3 cellular contexts compared by ENCODE assay signal in genomic region chr2:174122185-174122584, GRCh38.
TF ChIP-seq lines count a peak whose summit lies in the region.

No MANE protein-coding gene starts in this region.

TF ChIP-seq in SK-N-SH treated with all-trans-retinoic acid at 6 μM for 48 hours, 23 proteins besides CTCF, POLR2A, EP300 and RAD21 (continued from another document):
- TF ChIP-seq, protein P1, sequence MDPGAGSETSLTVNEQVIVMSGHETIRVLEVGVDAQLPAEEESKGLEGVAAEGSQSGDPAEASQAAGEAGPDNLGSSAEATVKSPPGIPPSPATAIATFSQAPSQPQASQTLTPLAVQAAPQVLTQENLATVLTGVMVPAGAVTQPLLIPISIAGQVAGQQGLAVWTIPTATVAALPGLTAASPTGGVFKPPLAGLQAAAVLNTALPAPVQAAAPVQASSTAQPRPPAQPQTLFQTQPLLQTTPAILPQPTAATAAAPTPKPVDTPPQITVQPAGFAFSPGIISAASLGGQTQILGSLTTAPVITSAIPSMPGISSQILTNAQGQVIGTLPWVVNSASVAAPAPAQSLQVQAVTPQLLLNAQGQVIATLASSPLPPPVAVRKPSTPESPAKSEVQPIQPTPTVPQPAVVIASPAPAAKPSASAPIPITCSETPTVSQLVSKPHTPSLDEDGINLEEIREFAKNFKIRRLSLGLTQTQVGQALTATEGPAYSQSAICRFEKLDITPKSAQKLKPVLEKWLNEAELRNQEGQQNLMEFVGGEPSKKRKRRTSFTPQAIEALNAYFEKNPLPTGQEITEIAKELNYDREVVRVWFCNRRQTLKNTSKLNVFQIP (CRISPR knock-in tag; IDR thresholded peaks at IDR 0.05; ENCODE audit: borderline replicate concordance, low read depth), result no peak

TF ChIP-seq in SK-N-SH, 30 proteins besides CTCF, POLR2A, EP300 and RAD21 (continued from another document):
- TF ChIP-seq, protein P2, sequence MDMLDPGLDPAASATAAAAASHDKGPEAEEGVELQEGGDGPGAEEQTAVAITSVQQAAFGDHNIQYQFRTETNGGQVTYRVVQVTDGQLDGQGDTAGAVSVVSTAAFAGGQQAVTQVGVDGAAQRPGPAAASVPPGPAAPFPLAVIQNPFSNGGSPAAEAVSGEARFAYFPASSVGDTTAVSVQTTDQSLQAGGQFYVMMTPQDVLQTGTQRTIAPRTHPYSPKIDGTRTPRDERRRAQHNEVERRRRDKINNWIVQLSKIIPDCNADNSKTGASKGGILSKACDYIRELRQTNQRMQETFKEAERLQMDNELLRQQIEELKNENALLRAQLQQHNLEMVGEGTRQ (IDR thresholded peaks at IDR 0.05; ENCODE audit: borderline replicate concordance, low read depth, low read length), result no peak
- no peak for TF ChIP-seq MEF2A (IDR thresholded peaks at IDR 0.05; ENCODE audit: borderline replicate concordance, low read depth)
- TF ChIP-seq USF1 (IDR thresholded peaks at IDR 0.05; ENCODE audit: borderline replicate concordance, low read depth), result no peak
- TF ChIP-seq, protein P3, sequence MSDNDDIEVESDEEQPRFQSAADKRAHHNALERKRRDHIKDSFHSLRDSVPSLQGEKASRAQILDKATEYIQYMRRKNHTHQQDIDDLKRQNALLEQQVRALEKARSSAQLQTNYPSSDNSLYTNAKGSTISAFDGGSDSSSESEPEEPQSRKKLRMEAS (IDR thresholded peaks at IDR 0.05; ENCODE audit: low read depth), result no peak
- no peak for TF ChIP-seq FOSL2 (IDR thresholded peaks at IDR 0.05; ENCODE audit: borderline replicate concordance, low read depth)
- TF ChIP-seq, protein P4, sequence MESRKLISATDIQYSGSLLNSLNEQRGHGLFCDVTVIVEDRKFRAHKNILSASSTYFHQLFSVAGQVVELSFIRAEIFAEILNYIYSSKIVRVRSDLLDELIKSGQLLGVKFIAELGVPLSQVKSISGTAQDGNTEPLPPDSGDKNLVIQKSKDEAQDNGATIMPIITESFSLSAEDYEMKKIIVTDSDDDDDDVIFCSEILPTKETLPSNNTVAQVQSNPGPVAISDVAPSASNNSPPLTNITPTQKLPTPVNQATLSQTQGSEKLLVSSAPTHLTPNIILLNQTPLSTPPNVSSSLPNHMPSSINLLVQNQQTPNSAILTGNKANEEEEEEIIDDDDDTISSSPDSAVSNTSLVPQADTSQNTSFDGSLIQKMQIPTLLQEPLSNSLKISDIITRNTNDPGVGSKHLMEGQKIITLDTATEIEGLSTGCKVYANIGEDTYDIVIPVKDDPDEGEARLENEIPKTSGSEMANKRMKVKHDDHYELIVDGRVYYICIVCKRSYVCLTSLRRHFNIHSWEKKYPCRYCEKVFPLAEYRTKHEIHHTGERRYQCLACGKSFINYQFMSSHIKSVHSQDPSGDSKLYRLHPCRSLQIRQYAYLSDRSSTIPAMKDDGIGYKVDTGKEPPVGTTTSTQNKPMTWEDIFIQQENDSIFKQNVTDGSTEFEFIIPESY (IDR thresholded peaks at IDR 0.05; ENCODE audit: borderline replicate concordance, low read depth), result no peak
- TF ChIP-seq JUND (IDR thresholded peaks at IDR 0.05), result no peak
- no peak for TF ChIP-seq ELF1 (IDR thresholded peaks at IDR 0.05)
- TF ChIP-seq TAF1 (IDR thresholded peaks at IDR 0.05; ENCODE audit: borderline replicate concordance, low read depth, low read length), result no peak
TF ChIP-seq in SK-N-SH: peak in this region for 0.

TF ChIP-seq in IMR-90, 13 proteins besides CTCF, POLR2A, EP300 and RAD21 (continued from another document):
- TF ChIP-seq RCOR1 (IDR thresholded peaks at IDR 0.05; ENCODE audit: insufficient replicate concordance, low read length), result no peak
- no peak for TF ChIP-seq RFX5 (IDR thresholded peaks at IDR 0.05; ENCODE audit: low read depth, low read length)
- TF ChIP-seq CHD1 (IDR thresholded peaks at IDR 0.05; ENCODE audit: low read depth, low read length), result no peak
- no peak for TF ChIP-seq MAZ (IDR thresholded peaks at IDR 0.05; ENCODE audit: borderline replicate concordance, low read depth, low read length)
- TF ChIP-seq BHLHE40 (IDR thresholded peaks at IDR 0.05; ENCODE audit: low read depth, low read length), result no peak
- TF ChIP-seq, protein P5, sequence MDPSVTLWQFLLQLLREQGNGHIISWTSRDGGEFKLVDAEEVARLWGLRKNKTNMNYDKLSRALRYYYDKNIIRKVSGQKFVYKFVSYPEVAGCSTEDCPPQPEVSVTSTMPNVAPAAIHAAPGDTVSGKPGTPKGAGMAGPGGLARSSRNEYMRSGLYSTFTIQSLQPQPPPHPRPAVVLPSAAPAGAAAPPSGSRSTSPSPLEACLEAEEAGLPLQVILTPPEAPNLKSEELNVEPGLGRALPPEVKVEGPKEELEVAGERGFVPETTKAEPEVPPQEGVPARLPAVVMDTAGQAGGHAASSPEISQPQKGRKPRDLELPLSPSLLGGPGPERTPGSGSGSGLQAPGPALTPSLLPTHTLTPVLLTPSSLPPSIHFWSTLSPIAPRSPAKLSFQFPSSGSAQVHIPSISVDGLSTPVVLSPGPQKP (IDR thresholded peaks at IDR 0.05; ENCODE audit: borderline replicate concordance, low read depth, low read length), result no peak
- no peak for TF ChIP-seq MXI1 (IDR thresholded peaks at IDR 0.05; ENCODE audit: borderline replicate concordance, low read depth, low read length)
- no peak for TF ChIP-seq NFE2L2 (IDR thresholded peaks at IDR 0.05; ENCODE audit: low read depth, low read length)
